In genomic region chr2:3547915-3548314, GRCh38 we compare ENCODE assay signal across 19 cellular contexts. TPM values are rescaled to one million over a fixed set of nuclear protein-coding genes. Genes with fewer than 3 reads are reported as not detected.
"Had no signal": no experiment of that assay in that cellular context is flagged by ENCODE, and none has a peak within 500 bp of the region (broad histone marks: within the 10 kb centered on the region; RNA-seq: fewer than 3 reads in every experiment).

No MANE protein-coding gene starts in this region.

- H3K4me3 ChIP-seq: adrenal gland, coronary artery, gastroesophageal sphincter, prostate gland, spleen, tibial nerve, vagina had no signal

- H3K4me1 ChIP-seq: adrenal gland, gastroesophageal sphincter, tibial nerve, vagina had no signal

- DNase-seq: activated B cell treated with CpG ODN at 0.5 μM for 24 hours; activated naive CD4-positive, alpha-beta T cell treated with Interleukin-2 at 50 U/mL for 16 hours; activated T-cell treated with anti-CD3 and anti-CD28 coated beads, Interleukin-2, amount 50 U/mL, for 48 hours; adrenal gland; caudate nucleus; effector CD8-positive, alpha-beta T cell; left ventricle myocardium superior; mesenchymal stem cell; occipital lobe; spleen; stimulated activated CD4-positive, alpha-beta T cell treated with anti-CD3 and anti-CD28 coated beads, Interleukin-1b, Interleukin-23, amount 100 ng/mL, for 48 hours had no signal

- H3K4me1 Mint-ChIP-seq: activated B cell treated with CpG ODN at 0.5 μM for 24 hours; nephron; stimulated activated memory B cell treated with anti-CD40 and anti-IgM and Interleukin-4, amounts not matched to agents 10 μg/mL and 1 μg/mL and 100 μg/mL, for 72 hours had no signal

- H3K27ac Mint-ChIP-seq: activated B cell treated with CpG ODN at 0.5 μM for 24 hours; nephron; stimulated activated memory B cell treated with anti-CD40 and anti-IgM and Interleukin-4, amounts not matched to agents 10 μg/mL and 1 μg/mL and 100 μg/mL, for 72 hours; T-helper 1 cell treated with Interleukin-12 subunit alpha and Interleukin-12 subunit beta and Interleukin-4 antibody, amounts not matched to agents 30 μg/mL and 1 μg/mL, for 36 hours had no signal

- H3K27ac ChIP-seq: adrenal gland, coronary artery, gastroesophageal sphincter, spleen, tibial nerve, vagina had no signal

- H3K4me3 Mint-ChIP-seq: activated B cell treated with CpG ODN at 0.5 μM for 24 hours; nephron; stimulated activated memory B cell treated with anti-CD40 and anti-IgM and Interleukin-4, amounts not matched to agents 10 μg/mL and 1 μg/mL and 100 μg/mL, for 72 hours; T-helper 1 cell treated with Interleukin-12 subunit alpha and Interleukin-12 subunit beta and Interleukin-4 antibody, amounts not matched to agents 30 μg/mL and 1 μg/mL, for 36 hours had no signal

- H3K27me3 Mint-ChIP-seq: activated B cell treated with CpG ODN at 0.5 μM for 24 hours; stimulated activated memory B cell treated with anti-CD40 and anti-IgM and Interleukin-4, amounts not matched to agents 10 μg/mL and 1 μg/mL and 100 μg/mL, for 72 hours had no signal

- H3K9me3 ChIP-seq: adrenal gland, gastroesophageal sphincter, prostate gland, spleen, tibial nerve, vagina had no signal

- H3K9me3 Mint-ChIP-seq: activated B cell treated with CpG ODN at 0.5 μM for 24 hours; nephron; stimulated activated memory B cell treated with anti-CD40 and anti-IgM and Interleukin-4, amounts not matched to agents 10 μg/mL and 1 μg/mL and 100 μg/mL, for 72 hours; T-helper 1 cell treated with Interleukin-12 subunit alpha and Interleukin-12 subunit beta and Interleukin-4 antibody, amounts not matched to agents 30 μg/mL and 1 μg/mL, for 36 hours had no signal

- H3K27me3 ChIP-seq: adrenal gland, gastroesophageal sphincter, spleen, tibial nerve, vagina had no signal

RNA-seq across cellular contexts. Expression of gene COLEC11, which starts 47.0 kb away (rescaled TPM):
- total RNA-seq: activated B cell treated with CpG ODN at 0.5 μM for 24 hours, vagina had no signal
